In the genomic region with DNA sequence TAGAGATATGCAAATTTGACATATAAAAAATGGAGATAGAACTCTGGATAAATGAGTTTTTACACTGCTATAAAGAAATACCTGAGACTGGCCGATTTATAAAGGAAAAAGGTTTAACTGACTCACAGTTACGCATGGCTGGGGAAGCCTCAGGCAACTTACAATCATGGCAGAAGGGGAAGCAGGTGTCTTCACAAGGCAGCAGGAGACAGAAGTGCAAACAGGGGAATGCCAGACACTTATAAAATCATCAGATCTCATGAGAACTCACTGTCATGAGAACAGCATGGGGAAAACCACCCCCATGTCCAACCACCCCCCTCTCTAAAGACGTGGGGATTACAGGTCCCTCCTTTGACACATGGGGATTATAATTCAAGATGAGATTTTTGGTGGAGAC, we compare ENCODE assay signal across 21 cellular contexts.
"Had no signal": no experiment of that assay in that cellular context is flagged by ENCODE, and none has a peak within 500 bp of the region (broad histone marks: within the 10 kb centered on the region; RNA-seq: fewer than 3 reads in every experiment).

No MANE protein-coding gene starts in this region.

- H3K27ac Mint-ChIP-seq: naive thymus-derived CD4-positive, alpha-beta T cell; nephron progenitor cell; stimulated activated memory B cell treated with anti-CD40 and anti-IgM and Interleukin-4, amounts not matched to agents 10 μg/mL and 1 μg/mL and 100 μg/mL, for 72 hours; stimulated activated naive CD8-positive, alpha-beta T cell treated with anti-CD3 and anti-CD28 coated beads, Interleukin-15, Interleukin-2, amounts not matched to agents 100 ng/mL and 50 ng/mL, for 24 hours had no signal

- H3K36me3 Mint-ChIP-seq: naive thymus-derived CD4-positive, alpha-beta T cell; stimulated activated memory B cell treated with anti-CD40 and anti-IgM and Interleukin-4, amounts not matched to agents 10 μg/mL and 1 μg/mL and 100 μg/mL, for 72 hours had no signal

- H3K4me1 ChIP-seq: gastrocnemius medialis, left ventricle myocardium inferior, lower lobe of right lung, psoas muscle, spleen, testis, tibial nerve had no signal

- H3K27me3 Mint-ChIP-seq: stimulated activated memory B cell treated with anti-CD40 and anti-IgM and Interleukin-4, amounts not matched to agents 10 μg/mL and 1 μg/mL and 100 μg/mL, for 72 hours had no signal

- H3K9me3 Mint-ChIP-seq: naive thymus-derived CD4-positive, alpha-beta T cell; nephron progenitor cell; stimulated activated naive CD8-positive, alpha-beta T cell treated with anti-CD3 and anti-CD28 coated beads, Interleukin-15, Interleukin-2, amounts not matched to agents 100 ng/mL and 50 ng/mL, for 24 hours had no signal

- H3K4me1 Mint-ChIP-seq: naive thymus-derived CD4-positive, alpha-beta T cell; nephron progenitor cell had no signal

- H3K36me3 ChIP-seq: gastrocnemius medialis, left ventricle myocardium inferior, lower lobe of right lung, spleen, tibial nerve had no signal

- ATAC-seq: esophagus mucosa; gastrocnemius medialis; lower lobe of right lung; naive thymus-derived CD4-positive, alpha-beta T cell; psoas muscle; sciatic nerve; stimulated activated memory B cell treated with anti-CD40 and anti-IgM and Interleukin-4, amounts not matched to agents 10 μg/mL and 1 μg/mL and 100 μg/mL, for 72 hours had no signal

- H3K27ac ChIP-seq: dorsolateral prefrontal cortex, gastrocnemius medialis, left ventricle myocardium inferior, lower lobe of right lung, psoas muscle, spleen, testis, tibial nerve had no signal

- DNase-seq: cortex of kidney; dorsolateral prefrontal cortex; effector CD8-positive, alpha-beta T cell; gastrocnemius medialis; islet precursor cell; left ventricle myocardium inferior; lower lobe of right lung; mesendoderm; naive thymus-derived CD4-positive, alpha-beta T cell; nephron progenitor cell; psoas muscle; spleen; stimulated activated CD4-positive, alpha-beta T cell treated with anti-CD3 and anti-CD28 coated beads, Interleukin-15, amount 100 ng/mL, for 24 hours; stimulated activated CD4-positive, alpha-beta T cell treated with anti-CD3 and anti-CD28 coated beads, Interleukin-1b, Interleukin-23, amount 100 ng/mL, for 48 hours; stimulated activated CD4-positive, alpha-beta T cell treated with anti-CD3 and anti-CD28 coated beads, Interleukin-4, amount 100 ng/mL, for 24 hours; testis had no signal

- H3K27me3 ChIP-seq: gastrocnemius medialis, spleen, testis, tibial nerve had no signal

- H3K9me3 ChIP-seq: gastrocnemius medialis, left ventricle myocardium inferior, lower lobe of right lung, psoas muscle, spleen, testis, tibial nerve had no signal

- H3K4me3 ChIP-seq: dorsolateral prefrontal cortex, gastrocnemius medialis, left ventricle myocardium inferior, lower lobe of right lung, psoas muscle, spleen, testis, tibial nerve had no signal

- H3K4me3 Mint-ChIP-seq: naive thymus-derived CD4-positive, alpha-beta T cell; nephron progenitor cell; stimulated activated memory B cell treated with anti-CD40 and anti-IgM and Interleukin-4, amounts not matched to agents 10 μg/mL and 1 μg/mL and 100 μg/mL, for 72 hours; stimulated activated naive CD8-positive, alpha-beta T cell treated with anti-CD3 and anti-CD28 coated beads, Interleukin-15, Interleukin-2, amounts not matched to agents 100 ng/mL and 50 ng/mL, for 24 hours had no signal
